19 cellular contexts compared by ENCODE assay signal in the genomic region with DNA sequence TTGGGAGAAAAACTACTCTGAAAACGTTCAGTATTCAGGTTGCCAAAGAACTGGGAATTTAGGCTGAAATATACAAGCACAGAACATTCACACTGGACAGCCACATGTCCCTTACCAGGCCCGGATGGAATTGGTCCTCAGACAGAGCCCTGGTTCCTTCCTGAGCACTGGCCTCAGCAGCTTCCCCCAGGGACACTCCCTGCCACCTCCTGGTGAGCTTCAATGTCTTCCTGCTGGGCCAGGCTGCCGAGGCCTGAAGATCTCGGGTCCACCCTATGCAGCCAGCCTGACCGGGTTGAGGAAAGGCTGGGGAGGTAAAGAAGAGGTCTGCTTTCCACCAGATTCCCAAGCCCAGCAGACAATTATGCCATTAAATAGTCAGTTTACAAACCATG. TPM values are rescaled to one million over a fixed set of nuclear protein-coding genes. Genes with fewer than 3 reads are reported as not detected.
"Had no signal": no experiment of that assay in that cellular context is flagged by ENCODE, and none has a peak within 500 bp of the region (broad histone marks: within the 10 kb centered on the region; RNA-seq: fewer than 3 reads in every experiment).

No MANE protein-coding gene starts in this region.

- H3K36me3 Mint-ChIP-seq: activated naive CD4-positive, alpha-beta T cell treated with anti-CD3 and anti-CD28 coated beads, Interleukin-2, amount 50 U/mL, for 24 hours; stimulated activated memory B cell treated with anti-CD40 and anti-IgM and Interleukin-4, amounts not matched to agents 10 μg/mL and 1 μg/mL and 100 μg/mL, for 72 hours had no signal

- H3K4me1 Mint-ChIP-seq: activated naive CD4-positive, alpha-beta T cell treated with anti-CD3 and anti-CD28 coated beads, Interleukin-2, amount 50 U/mL, for 24 hours; naive thymus-derived CD4-positive, alpha-beta T cell; stimulated activated memory B cell treated with anti-CD40 and anti-IgM and Interleukin-4, amounts not matched to agents 10 μg/mL and 1 μg/mL and 100 μg/mL, for 72 hours had no signal

- H3K4me3 Mint-ChIP-seq: activated naive CD4-positive, alpha-beta T cell treated with anti-CD3 and anti-CD28 coated beads, Interleukin-2, amount 50 U/mL, for 24 hours; naive thymus-derived CD4-positive, alpha-beta T cell; stimulated activated memory B cell treated with anti-CD40 and anti-IgM and Interleukin-4, amounts not matched to agents 10 μg/mL and 1 μg/mL and 100 μg/mL, for 72 hours had no signal

- DNase-seq: activated CD4-positive, alpha-beta T cell treated with anti-CD3 and anti-CD28 coated beads, Interleukin-2, amount 50 U/mL, for 1 hour; activated CD4-positive, CD25-positive, alpha-beta regulatory T cell; activated effector memory CD4-positive, alpha-beta T cell treated with Interleukin-2 at 50 U/mL for 16 hours; amniotic stem cell; body of pancreas; central memory CD4-positive, alpha-beta T cell; effector memory CD4-positive, alpha-beta T cell; hippocampal formation; kidney glomerular epithelial cell; naive thymus-derived CD4-positive, alpha-beta T cell; nucleus accumbens; psoas muscle; spleen; stimulated activated CD4-positive, alpha-beta T cell treated with anti-CD3 and anti-CD28 coated beads, Interleukin-1b, Interleukin-23, amount 100 ng/mL, for 48 hours had no signal

- H3K27ac Mint-ChIP-seq: activated naive CD4-positive, alpha-beta T cell treated with anti-CD3 and anti-CD28 coated beads, Interleukin-2, amount 50 U/mL, for 24 hours; naive thymus-derived CD4-positive, alpha-beta T cell; stimulated activated memory B cell treated with anti-CD40 and anti-IgM and Interleukin-4, amounts not matched to agents 10 μg/mL and 1 μg/mL and 100 μg/mL, for 72 hours had no signal

- H3K9me3 ChIP-seq: body of pancreas, psoas muscle, spleen, tibial nerve had no signal

- H3K36me3 ChIP-seq: spleen, tibial nerve had no signal

- ATAC-seq: body of pancreas; naive thymus-derived CD4-positive, alpha-beta T cell; stimulated activated memory B cell treated with anti-CD40 and anti-IgM and Interleukin-4, amounts not matched to agents 10 μg/mL and 1 μg/mL and 100 μg/mL, for 72 hours had no signal

- H3K4me1 ChIP-seq: psoas muscle had no signal

- H3K9me3 Mint-ChIP-seq: activated naive CD4-positive, alpha-beta T cell treated with anti-CD3 and anti-CD28 coated beads, Interleukin-2, amount 50 U/mL, for 24 hours; naive thymus-derived CD4-positive, alpha-beta T cell; stimulated activated memory B cell treated with anti-CD40 and anti-IgM and Interleukin-4, amounts not matched to agents 10 μg/mL and 1 μg/mL and 100 μg/mL, for 72 hours had no signal

- H3K4me3 ChIP-seq: body of pancreas, psoas muscle, spleen, tibial nerve had no signal

- H3K27me3 ChIP-seq: body of pancreas had no signal

- H3K27ac ChIP-seq: body of pancreas, psoas muscle, spleen, tibial nerve had no signal

RNA-seq across cellular contexts. Expression of a gene that starts 24.8 kb away (rescaled TPM):
- total RNA-seq: glomerular endothelial cell; T-helper 1 cell treated with Interleukin-12 subunit alpha and Interleukin-12 subunit beta and Interleukin-4 antibody, amounts not matched to agents 30 ng/mL and 1 ng/mL, for 36 hours had no signal
- polyA plus RNA-seq: naive thymus-derived CD4-positive, alpha-beta T cell had no signal
